10 cellular contexts compared by ENCODE assay signal in the genomic region with DNA sequence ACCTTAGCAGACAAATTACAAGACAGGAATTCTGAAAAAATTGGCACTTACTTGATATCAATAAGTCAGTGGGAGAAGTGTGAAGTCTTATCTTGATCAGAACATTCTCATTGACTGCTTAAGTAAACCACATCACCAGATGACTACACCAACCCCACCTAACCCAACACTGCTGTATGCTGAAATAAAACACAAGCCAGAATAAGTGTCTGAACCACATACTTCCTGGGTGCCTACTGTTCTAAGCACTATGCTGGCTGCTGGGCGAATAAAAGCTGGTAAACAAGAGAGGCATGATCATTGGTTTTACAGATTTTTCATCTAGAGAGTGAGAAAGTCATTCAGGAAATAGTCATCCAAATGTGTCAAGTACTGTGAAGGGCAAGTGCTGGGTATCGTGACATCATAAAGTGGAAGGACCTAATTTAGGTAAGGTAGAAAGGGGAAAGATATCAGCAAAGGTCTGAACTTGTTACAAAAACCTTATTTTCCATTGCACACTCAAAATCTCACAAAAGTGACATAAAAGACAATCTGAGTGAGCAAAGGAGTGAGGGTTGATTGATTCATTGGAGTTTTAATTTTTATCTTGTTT.
DNase-seq lines count a peak whose midpoint lies in the region; ATAC-seq lines count a peak whose summit lies in the region.
"Had no signal": no experiment of that assay in that cellular context is flagged by ENCODE, and none has a peak within 500 bp of the region (broad histone marks: within the 10 kb centered on the region; RNA-seq: fewer than 3 reads in every experiment).

No MANE protein-coding gene starts in this region.

- CTCF ChIA-PET in activated CD4-positive, alpha-beta memory T cell treated with anti-CD3 and anti-CD28 coated beads, Interleukin-2, amount 10 ng/mL, durations not matched to agents 7 days and 5 days (lab: Charles Lee): no interaction called here

- peaks cover 13% of the 10 kb centered on the region for H3K4me1 Mint-ChIP-seq in activated CD4-positive, alpha-beta memory T cell treated with anti-CD3 and anti-CD28 coated beads, Interleukin-2, amount 10 ng/mL, durations not matched to agents 7 days and 5 days
- H3K4me1 Mint-ChIP-seq in activated T-helper 1 cell treated with anti-CD3 and anti-CD28 coated beads, Interleukin-12 subunit alpha, Interleukin-12 subunit beta, Interleukin-2, Interleukin-4 antibody, amounts not matched to agents 30 ng/mL and 10 ng/mL and 1 ng/mL, durations not matched to agents 14 hours and 24 hours and 36 hours (ENCODE audit: low read depth): no peaks in the 10 kb centered on the region

- peak overlapping the region; percentile 22 for H3K27ac Mint-ChIP-seq in activated CD4-positive, alpha-beta memory T cell treated with anti-CD3 and anti-CD28 coated beads, Interleukin-2, amount 10 ng/mL, durations not matched to agents 7 days and 5 days
- no peak overlapping the region for H3K27ac Mint-ChIP-seq in activated T-helper 1 cell treated with anti-CD3 and anti-CD28 coated beads, Interleukin-12 subunit alpha, Interleukin-12 subunit beta, Interleukin-2, Interleukin-4 antibody, amounts not matched to agents 30 ng/mL and 10 ng/mL and 1 ng/mL, durations not matched to agents 14 hours and 24 hours and 36 hours

- no peaks in the 10 kb centered on the region for H3K36me3 ChIP-seq in mesodermal cell (ENCODE audit: control insufficient read depth, insufficient read depth, low read length)
- H3K36me3 ChIP-seq: Peyer's patch had no signal

- POLR2A ChIA-PET in activated CD4-positive, alpha-beta memory T cell treated with anti-CD3 and anti-CD28 coated beads, Interleukin-2, amount 10 ng/mL, durations not matched to agents 7 days and 5 days (lab: Charles Lee): no interaction called here

- peaks cover 17% of the 10 kb centered on the region for H3K4me1 ChIP-seq in mesodermal cell (ENCODE audit: control insufficient read depth, insufficient read depth, low read length, poor library complexity, severe bottlenecking)
- H3K4me1 ChIP-seq: Peyer's patch had no signal

- no peaks in the 10 kb centered on the region for H3K36me3 Mint-ChIP-seq in activated CD4-positive, alpha-beta memory T cell treated with anti-CD3 and anti-CD28 coated beads, Interleukin-2, amount 10 ng/mL, durations not matched to agents 7 days and 5 days (ENCODE audit: low read depth)
- H3K36me3 Mint-ChIP-seq in activated T-helper 1 cell treated with anti-CD3 and anti-CD28 coated beads, Interleukin-12 subunit alpha, Interleukin-12 subunit beta, Interleukin-2, Interleukin-4 antibody, amounts not matched to agents 30 ng/mL and 10 ng/mL and 1 ng/mL, durations not matched to agents 14 hours and 24 hours and 36 hours (ENCODE audit: low read depth): no peaks in the 10 kb centered on the region

- DNase-seq in EH (ENCODE audit: low read depth): peak; percentile 13
- DNase-seq in activated CD4-positive, alpha-beta memory T cell treated with anti-CD3 and anti-CD28 coated beads, Interleukin-2, amount 10 ng/mL, durations not matched to agents 7 days and 5 days: no peak
- no peak for DNase-seq in activated T-helper 1 cell treated with anti-CD3 and anti-CD28 coated beads, Interleukin-12 subunit alpha, Interleukin-12 subunit beta, Interleukin-2, Interleukin-4 antibody, amounts not matched to agents 30 ng/mL and 10 ng/mL and 1 ng/mL, durations not matched to agents 14 hours and 24 hours and 36 hours (ENCODE audit: low spot score)
- no peak for DNase-seq in SK-N-DZ (ENCODE audit: low spot score)
- DNase-seq in NCI-H2196 treated with DMSO at 0.1 percent for 48 hours (lab: John Stamatoyannopoulos, UW; ENCODE audit: unreplicated experiment): no peak
- DNase-seq: caudate nucleus, Peyer's patch, small intestine had no signal

- ATAC-seq in GM21360 (IDR thresholded peaks at IDR 0.05; ENCODE audit: unreplicated experiment): peak; percentile 50

- no peaks in the 10 kb centered on the region for H3K27me3 Mint-ChIP-seq in activated CD4-positive, alpha-beta memory T cell treated with anti-CD3 and anti-CD28 coated beads, Interleukin-2, amount 10 ng/mL, durations not matched to agents 7 days and 5 days
- H3K27me3 Mint-ChIP-seq in activated T-helper 1 cell treated with anti-CD3 and anti-CD28 coated beads, Interleukin-12 subunit alpha, Interleukin-12 subunit beta, Interleukin-2, Interleukin-4 antibody, amounts not matched to agents 30 ng/mL and 10 ng/mL and 1 ng/mL, durations not matched to agents 14 hours and 24 hours and 36 hours (ENCODE audit: insufficient read depth): no peaks in the 10 kb centered on the region

- H3K27ac ChIP-seq in mesodermal cell (ENCODE audit: low read depth, low read length, severe bottlenecking): peak overlapping the region; percentile 63
- H3K27ac ChIP-seq: Peyer's patch had no signal

- no peak overlapping the region for H3K4me3 ChIP-seq in mesodermal cell (ENCODE audit: extremely low read depth, insufficient read depth, low read length, poor library complexity, severe bottlenecking)
- H3K4me3 ChIP-seq: Peyer's patch had no signal

- no peaks in the 10 kb centered on the region for H3K9me3 ChIP-seq in mesodermal cell (ENCODE audit: control insufficient read depth, low read length)
- H3K9me3 ChIP-seq: Peyer's patch had no signal

- WGBS in mesodermal cell (ENCODE audit: insufficient coverage in 2 of 2), 2 experiments: 90 to 94% methylated on average over 2 of the region's 2 CpGs

- intact Hi-C loops in activated T-helper 1 cell treated with anti-CD3 and anti-CD28 coated beads, Interleukin-12 subunit alpha, Interleukin-12 subunit beta, Interleukin-2, Interleukin-4 antibody, amounts not matched to agents 30 ng/mL and 10 ng/mL and 1 ng/mL, durations not matched to agents 14 hours and 24 hours and 36 hours (cut with micrococcal nuclease): no loop called here

- H3K9me3 Mint-ChIP-seq in activated CD4-positive, alpha-beta memory T cell treated with anti-CD3 and anti-CD28 coated beads, Interleukin-2, amount 10 ng/mL, durations not matched to agents 7 days and 5 days: no peaks in the 10 kb centered on the region
- peaks cover 20% of the 10 kb centered on the region for H3K9me3 Mint-ChIP-seq in activated T-helper 1 cell treated with anti-CD3 and anti-CD28 coated beads, Interleukin-12 subunit alpha, Interleukin-12 subunit beta, Interleukin-2, Interleukin-4 antibody, amounts not matched to agents 30 ng/mL and 10 ng/mL and 1 ng/mL, durations not matched to agents 14 hours and 24 hours and 36 hours

- no peak overlapping the region for H3K4me3 Mint-ChIP-seq in activated CD4-positive, alpha-beta memory T cell treated with anti-CD3 and anti-CD28 coated beads, Interleukin-2, amount 10 ng/mL, durations not matched to agents 7 days and 5 days
- no peak overlapping the region for H3K4me3 Mint-ChIP-seq in activated T-helper 1 cell treated with anti-CD3 and anti-CD28 coated beads, Interleukin-12 subunit alpha, Interleukin-12 subunit beta, Interleukin-2, Interleukin-4 antibody, amounts not matched to agents 30 ng/mL and 10 ng/mL and 1 ng/mL, durations not matched to agents 14 hours and 24 hours and 36 hours
